24 cellular contexts compared by ENCODE assay signal in the genomic region with DNA sequence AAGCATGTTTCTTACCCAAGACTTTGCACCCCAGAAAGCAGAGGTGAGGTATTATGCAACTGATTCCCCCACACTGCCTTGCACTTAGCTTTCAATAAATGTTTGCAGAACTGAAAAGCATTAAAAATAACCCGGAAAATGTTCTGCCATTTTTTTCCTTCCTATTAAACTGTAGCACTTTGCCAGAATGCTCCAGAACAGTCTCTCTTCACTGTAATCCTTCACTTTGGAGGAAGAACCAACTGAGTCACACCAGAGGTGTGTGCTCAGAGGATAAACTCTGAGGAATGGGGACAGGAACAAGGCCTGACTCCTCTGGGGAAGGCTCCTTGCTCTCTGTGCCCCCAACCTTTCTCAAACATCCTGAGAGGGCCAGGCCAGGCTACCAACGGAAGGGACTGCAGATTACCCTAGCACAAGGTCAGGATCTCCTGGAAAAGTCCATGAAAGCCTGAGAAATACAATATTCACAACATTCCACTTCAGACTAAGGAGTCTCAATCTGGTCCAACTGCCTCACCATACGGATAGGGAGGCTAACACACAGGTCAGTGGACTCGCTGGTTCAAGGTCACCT. TPM values are rescaled to one million over a fixed set of nuclear protein-coding genes. Genes with fewer than 3 reads are reported as not detected.
A peak's percentile ranks its signal among the peaks of the same experiment; 100 is the strongest.
DNase-seq lines count a peak whose midpoint lies in the region; ATAC-seq, FAIRE-seq and TF ChIP-seq lines count a peak whose summit lies in the region.
"Had no signal": no experiment of that assay in that cellular context is flagged by ENCODE, and none has a peak within 500 bp of the region (broad histone marks: within the 10 kb centered on the region; RNA-seq: fewer than 3 reads in every experiment).

No MANE protein-coding gene starts in this region.

- no peak for TF ChIP-seq POLR2A in HepG2 (IDR thresholded peaks at IDR 0.05; ENCODE audit: insufficient read depth in 1 of 2, low read depth in 2 of 2, low read length in 2 of 2)

- POLR2A ChIA-PET in HepG2 (lab: Yijun Ruan, JAX): no interaction called here

- no peaks in the 10 kb centered on the region for H3K27me3 Mint-ChIP-seq in memory B cell
- H3K27me3 Mint-ChIP-seq: T-cell had no signal

- peaks cover 51% of the 10 kb centered on the region for H3K4me1 Mint-ChIP-seq in memory B cell

- FAIRE-seq in HepG2 (lab: Jason Lieb, UNC): no peak
- FAIRE-seq: endometrium, keratinocyte had no signal

- H3K4me2 ChIP-seq in HepG2 (ENCODE audit: low read depth, low read length): no peak overlapping the region

- H3K27me3 ChIP-seq in liver (ENCODE audit: control insufficient read depth in 4 of 4, insufficient read depth in 4 of 4, low read length in 3 of 4) (no peaks in the 10 kb centered on the region), HepG2 (ENCODE audit: control insufficient read depth in 1 of 2, insufficient read depth in 2 of 2, low read length in 2 of 2) (no peaks in the 10 kb centered on the region)
- H3K27me3 ChIP-seq: transverse colon had no signal

- no peak overlapping the region for H3K4me3 Mint-ChIP-seq in memory B cell
- H3K4me3 Mint-ChIP-seq: mesothelial cell of epicardium, T-cell had no signal

- no TSS peak for BruUV-seq in HepG2 (replicated peaks; lab: Mats Ljungman, UMichigan)

- H3K9me3 ChIP-seq in liver (ENCODE audit: control insufficient read depth in 4 of 4, low read length in 3 of 4) (no peaks in the 10 kb centered on the region), HepG2 (ENCODE audit: low read length) (no peaks in the 10 kb centered on the region), SK-N-MC (ENCODE audit: low read depth, low read length) (no peaks in the 10 kb centered on the region)
- H3K9me3 ChIP-seq: transverse colon had no signal

- peaks cover 3 to 28% (median 20%) of the 10 kb centered on the region in 4 donors for H3K4me1 ChIP-seq in liver (ENCODE audit: control insufficient read depth in 4 of 4, insufficient read depth in 4 of 4, low read length in 3 of 4)
- peaks cover 28% of the 10 kb centered on the region for H3K4me1 ChIP-seq in HepG2 (ENCODE audit: insufficient read depth, low read length)

- H3K27ac ChIP-seq in liver (ENCODE audit: low read depth in 1 of 2, low read length in 2 of 2) (peak overlapping the region in 1 of 2 donors; percentile 39), HepG2 (ENCODE audit: extremely low read length, insufficient read depth, low read length) (no peak overlapping the region), SK-N-MC (peak overlapping the region; percentile 46; the same call in 1 of the 2 replicates)
- H3K27ac ChIP-seq: GM23248, transverse colon had no signal

- H3K9ac ChIP-seq in liver (ENCODE audit: low read depth in 1 of 2, low read length in 2 of 2): no peak overlapping the region
- H3K9ac ChIP-seq in HepG2 (ENCODE audit: insufficient read depth, low read depth, low read length): no peak overlapping the region
- H3K9ac ChIP-seq in SK-N-MC (ENCODE audit: insufficient read length): no peak overlapping the region
- H3K9ac ChIP-seq: GM23248 had no signal

- TF ChIP-seq EP300 in HepG2 (IDR thresholded peaks at IDR 0.05; ENCODE audit: low read depth in 2 of 2, low read length in 2 of 2): no peak
- TF ChIP-seq EP300 in HepG2 (CRISPR knock-in tag; IDR thresholded peaks at IDR 0.05; ENCODE audit: borderline replicate concordance): no peak

- H3K9me3 Mint-ChIP-seq in memory B cell: no peaks in the 10 kb centered on the region
- H3K9me3 Mint-ChIP-seq: mesothelial cell of epicardium, T-cell had no signal

- in situ Hi-C loops in HepG2 (cut with HindIII; ENCODE audit: extremely low pct_ligation_motif_present, low pct_unique_long_range_greater_than_20kb): loop anchor here (25.0 kb wide), 1 partner anchor 661 kb away; a partner anchor contains a TSS

- intact Hi-C loops in HepG2 (cut with micrococcal nuclease; ENCODE audit: unreplicated experiment): loop anchor here (2.0 kb wide), 1 partner anchor 27 kb away; no protein-coding TSS in a partner anchor

- CTCF ChIA-PET in HepG2 (lab: Yijun Ruan, JAX; ENCODE audit: low intra/inter-chr PET ratio, low total read pairs): no interaction called here

- peaks cover 8% of the 10 kb centered on the region for H3K36me3 Mint-ChIP-seq in memory B cell
- H3K36me3 Mint-ChIP-seq: mesothelial cell of epicardium had no signal

- TF ChIP-seq RAD21 in liver (IDR thresholded peaks at IDR 0.05): no peak
- no peak for TF ChIP-seq RAD21 in HepG2 (CRISPR knock-in tag; IDR thresholded peaks at IDR 0.05)

- H2AFZ ChIP-seq in HepG2 (ENCODE audit: low read length): no peak overlapping the region
- H2AFZ ChIP-seq: GM23248 had no signal

- peak overlapping the region; percentile 12 for H3K27ac Mint-ChIP-seq in memory B cell
- H3K27ac Mint-ChIP-seq: mesothelial cell of epicardium had no signal

- H3K36me3 ChIP-seq in liver (ENCODE audit: control insufficient read depth in 4 of 4, insufficient read depth in 3 of 4, low read depth in 1 of 4, low read length in 3 of 4) (no peaks in the 10 kb centered on the region), HepG2 (replicated peaks in 1 of 2; ENCODE audit: control insufficient read depth in 1 of 2, insufficient read depth in 2 of 2, low read length in 2 of 2) (peaks cover 7 to 36% of the 10 kb centered on the region in 2 experiments), SK-N-MC (ENCODE audit: insufficient read depth, low read length) (peaks cover 35% of the 10 kb centered on the region)
- H3K36me3 ChIP-seq: transverse colon had no signal

- H3K79me2 ChIP-seq in HepG2 (ENCODE audit: insufficient read depth, low read length): peaks cover 94% of the 10 kb centered on the region

- H4K20me1 ChIP-seq in HepG2 (ENCODE audit: insufficient read depth, low read length): peaks cover 89% of the 10 kb centered on the region

- WGBS in liver: 38% methylated on average over 4 of the region's 4 CpGs
- WGBS in HepG2 (ENCODE audit: low lambda C conversion rate): 70% methylated on average over 4 of the region's 4 CpGs

- H3K4me3 ChIP-seq in liver (ENCODE audit: low read depth in 1 of 3, low read length in 3 of 3): no peak overlapping the region
- H3K4me3 ChIP-seq in HepG2 (replicated peaks in 1 of 3; ENCODE audit: insufficient read depth in 1 of 3, low read depth in 2 of 3, low read length in 3 of 3): no peak overlapping the region
- no peak overlapping the region for H3K4me3 ChIP-seq in SK-N-MC
- H3K4me3 ChIP-seq: GM23248, transverse colon had no signal

- DNase-seq in HepG2 (ENCODE audit: low spot score) (no peak), SK-N-MC (ENCODE audit: low read depth, low spot score) (no peak), memory B cell (ENCODE audit: low spot score in 2 of 2) (no peak), NCI-H82 treated with DMSO at 0.1 percent for 48 hours (lab: John Stamatoyannopoulos, UW; ENCODE audit: unreplicated experiment) (no peak), ureter (ENCODE audit: low spot score) (no peak), NCI-H748 (lab: John Stamatoyannopoulos, UW; ENCODE audit: unreplicated experiment) (no peak)
- DNase-seq: activated gamma-delta T cell; anterior cingulate cortex; COR-L47; GM23248; MM.1S; NCI-H1930; NCI-H446 treated with DMSO at 0.1 percent for 48 hours; retina; stimulated activated CD4-positive, alpha-beta T cell treated with anti-CD3 and anti-CD28 coated beads, Interleukin-15, amount 100 ng/mL, for 24 hours; stimulated activated naive CD4-positive, alpha-beta T cell treated with Interleukin-2 at 50 U/mL for 16 hours; T-cell; transverse colon had no signal

- TF ChIP-seq CTCF in liver (IDR thresholded peaks at IDR 0.05; ENCODE audit: low read depth, low read length, missing input control): no peak
- TF ChIP-seq CTCF in HepG2 (CRISPR knock-in tag; IDR thresholded peaks at IDR 0.05): no peak

- ATAC-seq in HepG2 (no peak), memory B cell (ENCODE audit: low read depth) (no peak), GM19452 (IDR thresholded peaks at IDR 0.05; ENCODE audit: unreplicated experiment) (no peak)
- ATAC-seq: Right ventricle myocardium inferior, T-cell had no signal

TF ChIP-seq in liver, 16 proteins besides CTCF, POLR2A, EP300 and RAD21 (continues in another document):
- TF ChIP-seq, protein P1, sequence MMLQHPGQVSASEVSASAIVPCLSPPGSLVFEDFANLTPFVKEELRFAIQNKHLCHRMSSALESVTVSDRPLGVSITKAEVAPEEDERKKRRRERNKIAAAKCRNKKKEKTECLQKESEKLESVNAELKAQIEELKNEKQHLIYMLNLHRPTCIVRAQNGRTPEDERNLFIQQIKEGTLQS (IDR thresholded peaks at IDR 0.05): no peak
- TF ChIP-seq SP1 (IDR thresholded peaks at IDR 0.05): no peak
- TF ChIP-seq FOXA2 (IDR thresholded peaks at IDR 0.05): no peak

TF ChIP-seq in HepG2, 621 proteins besides CTCF, POLR2A, EP300 and RAD21 (continues in another document):
- TF ChIP-seq KLF15 (CRISPR knock-in tag; IDR thresholded peaks at IDR 0.05; ENCODE audit: borderline replicate concordance) (no peak), ZNF879 (CRISPR knock-in tag; IDR thresholded peaks at IDR 0.05) (no peak)

RNA-seq across cellular contexts. Expression of a gene that starts 19.0 kb away (rescaled TPM):
- total RNA-seq in liver (10 to 100 TPM; 30.5 to 45.8 TPM), HepG2 (2016; rRNA removed; fragmentation: Illumina TruSeq; extraction: Trizol) (206 and 323 TPM in 2 replicates), ureter (169 TPM)
- polyA plus RNA-seq in liver (10 to 100 TPM; 33.0 to 60.4 TPM), HepG2 (2011; rRNA removed) (49.3 and 60.6 TPM in 2 replicates)
- 20.6 and 23.7 TPM in 2 replicates for total RNA-seq in HepG2 (2016; cell fraction: cytosol; rRNA removed; fragmentation: Illumina TruSeq; extraction: Trizol; ENCODE audit: low read depth)
- 211 and 312 TPM in 2 replicates for total RNA-seq in HepG2 (2016; cell fraction: insoluble cytoplasmic fraction; rRNA removed; fragmentation: Illumina TruSeq; extraction: Trizol)
- total RNA-seq in HepG2 (2016; cell fraction: membrane; rRNA removed; fragmentation: Illumina TruSeq; extraction: Trizol): 33.5 and 37.5 TPM in 2 replicates
- 81.8 and 84.7 TPM in 2 replicates for total RNA-seq in HepG2 (2016; cell fraction: nucleus; rRNA removed; fragmentation: Illumina TruSeq; extraction: Trizol)
- polyA plus RNA-seq in HepG2 (2011; cell fraction: cytosol; rRNA removed): 28.0 and 36.6 TPM in 2 replicates
- polyA plus RNA-seq in HepG2 (2011; cell fraction: nucleus; rRNA removed): 25.1 and 25.6 TPM in 2 replicates
- 144 and 186 TPM in 2 replicates for polyA plus RNA-seq in HepG2 (2012)
- 21.7 and 22.0 TPM in 2 replicates for polyA plus RNA-seq in HepG2 (2016; cell fraction: cytosol; fragmentation: Illumina TruSeq; extraction: Trizol; ENCODE audit: low read depth)
- polyA plus RNA-seq in HepG2 (2016; cell fraction: insoluble cytoplasmic fraction; fragmentation: Illumina TruSeq; extraction: Trizol; ENCODE audit: low read depth): 513 and 558 TPM in 2 replicates
- 26.3 and 31.3 TPM in 2 replicates for polyA plus RNA-seq in HepG2 (2016; cell fraction: membrane; fragmentation: Illumina TruSeq; extraction: Trizol; ENCODE audit: low read depth)
- 158 and 180 TPM in 2 replicates for polyA plus RNA-seq in HepG2 (2016; cell fraction: nucleus; fragmentation: Illumina TruSeq; extraction: Trizol; ENCODE audit: insufficient read depth, low read depth)
- polyA minus RNA-seq in HepG2 (2011; rRNA and poly(A)+ RNA removed; ENCODE audit: low replicate concordance): 22.9 and 64.5 TPM in 2 replicates
- polyA minus RNA-seq in HepG2 (2011; cell fraction: cytosol; rRNA and poly(A)+ RNA removed): 29.8 and 35.1 TPM in 2 replicates
- 54.8 and 55.4 TPM in 2 replicates for polyA minus RNA-seq in HepG2 (2011; cell fraction: nucleus; rRNA and poly(A)+ RNA removed)
